In genomic region chr11:95364324-95365295, GRCh38 we compare ENCODE assay signal across 11 cellular contexts.
DNase-seq lines count a peak whose midpoint lies in the region; ATAC-seq, FAIRE-seq and TF ChIP-seq lines count a peak whose summit lies in the region.
"Had no signal": no experiment of that assay in that cellular context is flagged by ENCODE, and none has a peak within 500 bp of the region (broad histone marks: within the 10 kb centered on the region; RNA-seq: fewer than 3 reads in every experiment).

No MANE protein-coding gene starts in this region.

- no peaks in the 10 kb centered on the region for H4K20me1 ChIP-seq in HCT116 (ENCODE audit: insufficient read depth)

- no peak for TF ChIP-seq RAD21 in HCT116 (IDR thresholded peaks at IDR 0.05; ENCODE audit: low read depth)

- RAD21 ChIA-PET in HCT116 (lab: Charles Lee; ENCODE audit: low non-redundant PET in 1 of 2, low total read pairs in 2 of 2, uncharacterized antibody in 2 of 2, unreplicated experiment in 2 of 2), result no interaction called here

- no peak overlapping the region for H3K9ac ChIP-seq in HCT116 (ENCODE audit: low read length)

- peaks cover 23% of the 10 kb centered on the region for H3K4me1 Mint-ChIP-seq in progenitor cell of endocrine pancreas (ENCODE audit: low read depth)

- no peaks in the 10 kb centered on the region for H3K27me3 Mint-ChIP-seq in progenitor cell of endocrine pancreas
- H3K27me3 Mint-ChIP-seq: dendritic cell treated with granulocyte-macrophage colony-stimulating factor and Interleukin-4, amounts not matched to agents 40 ng/mL and 50 ng/mL, for 4 days had no signal

- no peaks in the 10 kb centered on the region for H3K36me3 Mint-ChIP-seq in progenitor cell of endocrine pancreas (ENCODE audit: insufficient read depth)

- H3K4me2 ChIP-seq in HCT116 (ENCODE audit: low read length), result no peak overlapping the region

- no peaks in the 10 kb centered on the region for H3K9me3 ChIP-seq in HCT116 (ENCODE audit: control insufficient read depth in 1 of 2, insufficient read depth in 1 of 2, low read depth in 1 of 2, low read length in 2 of 2)
- H3K9me3 ChIP-seq: upper lobe of left lung had no signal

- no peaks in the 10 kb centered on the region for H3K79me2 ChIP-seq in HCT116 (ENCODE audit: insufficient read depth, low read length)

- TF ChIP-seq CTCF in HCT116 (IDR thresholded peaks at IDR 0.05 in 2 of 3, conservative IDR thresholded peaks at IDR 0.05 in 1 of 3; ENCODE audit: borderline replicate concordance in 1 of 3, insufficient read depth in 1 of 3, low read depth in 2 of 3, low read length in 2 of 3), result no peak
- TF ChIP-seq CTCF in progenitor cell of endocrine pancreas (IDR thresholded peaks at IDR 0.05; ENCODE audit: unreplicated experiment), result no peak

- no peak overlapping the region for H3K27ac ChIP-seq in HCT116 (ENCODE audit: low read depth, low read length)
- H3K27ac ChIP-seq: upper lobe of left lung had no signal

- no peak for DNase-seq in HCT116 (ENCODE audit: low read depth, low spot score)
- peak; percentile 28 for DNase-seq in RCC 7860 (ENCODE audit: low spot score)
- peak; percentile 18 for DNase-seq in fibroblast of gingiva (ENCODE audit: low read depth)
- DNase-seq in progenitor cell of endocrine pancreas (ENCODE audit: low spot score, unreplicated experiment), result no peak
- no peak for DNase-seq in globus pallidus (ENCODE audit: low spot score)
- DNase-seq in GDM1 (lab: John Stamatoyannopoulos, UW), result no peak
- no peak for DNase-seq in NCI-H2081 (lab: John Stamatoyannopoulos, UW)
- DNase-seq: DMS79 treated with DMSO at 0.1 percent for 48 hours, upper lobe of left lung had no signal

- no peak overlapping the region for H3K4me3 ChIP-seq in HCT116 (replicated peaks in 1 of 2; ENCODE audit: low read depth in 1 of 2, low read length in 2 of 2)
- H3K4me3 ChIP-seq: upper lobe of left lung had no signal

- peak overlapping the region; percentile 27 for H3K4me3 Mint-ChIP-seq in progenitor cell of endocrine pancreas (ENCODE audit: low read depth)
- H3K4me3 Mint-ChIP-seq: dendritic cell treated with granulocyte-macrophage colony-stimulating factor and Interleukin-4, amounts not matched to agents 40 ng/mL and 50 ng/mL, for 4 days had no signal

- BruUV-seq in HCT116 (replicated peaks; lab: Mats Ljungman, UMichigan), result no TSS peak

- H3K4me1 ChIP-seq in HCT116 (ENCODE audit: control insufficient read depth in 1 of 2, insufficient read depth in 2 of 2, low read length in 2 of 2), result peaks cover 0 to 7% of the 10 kb centered on the region in 2 experiments; a peak in 2 of 4 replicates

- CTCF ChIA-PET in HCT116 (lab: Charles Lee), result no interaction called here

- peak overlapping the region; percentile 88 for H3K27ac Mint-ChIP-seq in progenitor cell of endocrine pancreas
- H3K27ac Mint-ChIP-seq: dendritic cell treated with granulocyte-macrophage colony-stimulating factor and Interleukin-4, amounts not matched to agents 40 ng/mL and 50 ng/mL, for 4 days had no signal

- POLR2A ChIA-PET in HCT116 (lab: Charles Lee), result no interaction called here

- intact Hi-C loops in HCT116 (cut with micrococcal nuclease), result no loop called here

- peaks cover 3% of the 10 kb centered on the region; the same call in 1 of the 2 replicates for H3K27me3 ChIP-seq in HCT116 (ENCODE audit: insufficient read depth, low read length)
- H3K27me3 ChIP-seq: upper lobe of left lung had no signal

- H2AFZ ChIP-seq in HCT116 (ENCODE audit: low read depth, low read length, poor library complexity, severe bottlenecking), result no peak overlapping the region

- H3K9me3 Mint-ChIP-seq in progenitor cell of endocrine pancreas (ENCODE audit: low read depth), result no peaks in the 10 kb centered on the region
- H3K9me3 Mint-ChIP-seq: dendritic cell treated with granulocyte-macrophage colony-stimulating factor and Interleukin-4, amounts not matched to agents 40 ng/mL and 50 ng/mL, for 4 days had no signal

- FAIRE-seq in RCC 7860 (lab: Jason Lieb, UNC), result peak; percentile 77

- no peaks in the 10 kb centered on the region for H3K9me2 ChIP-seq in HCT116 (ENCODE audit: insufficient read depth)

- no peak for TF ChIP-seq POLR2A in HCT116 (IDR thresholded peaks at IDR 0.05; ENCODE audit: borderline replicate concordance, extremely low read depth, insufficient read depth, insufficient read length)

- ATAC-seq in HCT116 (no peak), HG03432 (IDR thresholded peaks at IDR 0.05; ENCODE audit: unreplicated experiment) (no peak)

- H3K36me3 ChIP-seq in HCT116 (ENCODE audit: control insufficient read depth in 1 of 2, insufficient read depth in 2 of 2, low read length in 2 of 2), result no peaks in the 10 kb centered on the region
- H3K36me3 ChIP-seq: upper lobe of left lung had no signal

TF ChIP-seq in HCT116, 20 proteins besides CTCF, POLR2A, EP300 and RAD21:
- TF ChIP-seq EGR1 (IDR thresholded peaks at IDR 0.05; ENCODE audit: low read depth), result no peak
- TF ChIP-seq FOSL1 (IDR thresholded peaks at IDR 0.05; ENCODE audit: low read depth), result 0 out of 2 replicates have a peak, but pooled peaks have one; percentile 26

Comparison
In these comparisons a context has a peak if more than half of its experiments do, and no peak if none do; other contexts are left out.
1. DNase-seq: peak in RCC 7860 (single experiment) and fibroblast of gingiva (single experiment); none in HCT116 (single experiment), progenitor cell of endocrine pancreas (single experiment), globus pallidus (single experiment), GDM1 (single experiment) and NCI-H2081 (0 of 2).